ENCODE assay signal across 9 cellular contexts in the genomic region with DNA sequence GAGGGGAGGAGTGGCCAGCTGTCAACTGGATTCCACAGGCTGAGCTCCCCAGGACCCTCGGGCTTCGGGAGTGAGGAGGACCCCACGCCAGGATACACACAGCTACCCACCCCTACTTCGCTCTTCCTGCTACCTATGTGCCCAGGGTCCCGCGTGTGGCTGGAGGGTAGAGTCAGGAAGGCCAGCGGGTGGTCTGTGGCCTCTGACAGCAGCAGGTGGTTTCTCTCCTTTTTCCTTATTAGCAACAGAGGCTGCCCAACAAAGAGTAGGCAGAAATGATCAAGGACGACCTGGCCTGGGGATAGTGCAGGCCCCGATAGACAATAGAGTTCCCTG. TPM values are rescaled to one million over a fixed set of nuclear protein-coding genes. Genes with fewer than 3 reads are reported as not detected.
A peak's percentile ranks its signal among the peaks of the same experiment; 100 is the strongest.
DNase-seq lines count a peak whose midpoint lies in the region; ATAC-seq, FAIRE-seq and TF ChIP-seq lines count a peak whose summit lies in the region.
"Had no signal": no experiment of that assay in that cellular context is flagged by ENCODE, and none has a peak within 500 bp of the region (broad histone marks: within the 10 kb centered on the region; RNA-seq: fewer than 3 reads in every experiment).

No MANE protein-coding gene starts in this region.

- H3K4me3 ChIP-seq in HEK293 (ENCODE audit: low read depth, low read length) (no peak overlapping the region; the same call in 1 of the 2 replicates), iPS-11a (ENCODE audit: low read depth, low read length) (peak overlapping the region; percentile 63), spleen (peak overlapping the region in 7 of 8 donors; percentile 22 to 78 (median 55))

- TF ChIP-seq CTCF in HEK293 (tag by site-specific recombination; IDR thresholded peaks at IDR 0.05), result no peak
- no peak for TF ChIP-seq CTCF in activated B cell treated with CpG ODN at 0.5 μM for 24 hours (IDR thresholded peaks at IDR 0.05)
- no peak for TF ChIP-seq CTCF in spleen (IDR thresholded peaks at IDR 0.05 in 8 of 11, conservative IDR thresholded peaks at IDR 0.05 in 3 of 11)

- DNase-seq in activated B cell treated with CpG ODN at 0.5 μM for 24 hours (no peak), spleen (no peak), GM12891 (ENCODE audit: insufficient read length, low spot score) (no peak), NCI-H774 (lab: John Stamatoyannopoulos, UW) (no peak)

- POLR2A ChIA-PET in HEK293 (lab: Yijun Ruan, JAX), result no interaction called here
- POLR2A ChIA-PET in activated B cell treated with CpG ODN at 0.5 μM for 24 hours (lab: Charles Lee), result no interaction called here

- H3K27ac Mint-ChIP-seq in activated B cell treated with CpG ODN at 0.5 μM for 24 hours, result no peak overlapping the region
- H3K27ac Mint-ChIP-seq: activated naive CD4-positive, alpha-beta T cell treated with anti-CD3 and anti-CD28 coated beads, Interleukin-2, amount 50 U/mL, for 72 hours had no signal

- no peak for TF ChIP-seq POLR2A in spleen (IDR thresholded peaks at IDR 0.05)
- no peak for TF ChIP-seq POLR2A in GM12891 (IDR thresholded peaks at IDR 0.05; ENCODE audit: low read depth, low read length)

- H3K27ac ChIP-seq in HEK293 (ENCODE audit: extremely low read depth, low read depth, low read length) (peak overlapping the region; percentile 44; the same call in 1 of the 2 replicates), spleen (peak overlapping the region in 2 of 8 donors; percentile 25 to 80)
- H3K27ac ChIP-seq: left lung had no signal

- H3K36me3 ChIP-seq in HEK293 (ENCODE audit: control insufficient read depth in 2 of 2, insufficient read depth in 1 of 2, low read length in 2 of 2) (no peaks in the 10 kb centered on the region), spleen (no peaks in the 10 kb centered on the region)
- H3K36me3 ChIP-seq: left lung had no signal

- peaks cover 2 to 94% (median 58%) of the 10 kb centered on the region in 7 donors for H3K27me3 ChIP-seq in spleen (replicated peaks in 1 of 7)

- peak overlapping the region; percentile 70 for H3K4me3 Mint-ChIP-seq in activated B cell treated with CpG ODN at 0.5 μM for 24 hours

- WGBS in spleen, 5 donors, result 9 to 34% (median 14%) methylated on average over 4 to 9 of the region's 9 CpGs

- H3K4me1 Mint-ChIP-seq in activated B cell treated with CpG ODN at 0.5 μM for 24 hours, result peaks cover 26% of the 10 kb centered on the region

- H3K9me3 ChIP-seq in HEK293 (ENCODE audit: control insufficient read depth, insufficient read depth, low read depth, low read length) (no peaks in the 10 kb centered on the region), spleen (no peaks in the 10 kb centered on the region)
- H3K9me3 ChIP-seq: left lung had no signal

- no peaks in the 10 kb centered on the region for H3K36me3 Mint-ChIP-seq in activated B cell treated with CpG ODN at 0.5 μM for 24 hours (ENCODE audit: low read depth)

- intact Hi-C loops in activated B cell treated with CpG ODN at 0.5 μM for 24 hours (cut with micrococcal nuclease) (no loop called here), spleen (cut with DNase I; ENCODE audit: low total_unique reads) (no loop called here)

- FAIRE-seq in GM12891 (lab: Jason Lieb, UNC), result no peak

- ATAC-seq in activated B cell treated with CpG ODN at 0.5 μM for 24 hours (ENCODE audit: low read depth), result no peak
- ATAC-seq in HG02981 (IDR thresholded peaks at IDR 0.05; ENCODE audit: unreplicated experiment), result no peak
- ATAC-seq: activated naive CD4-positive, alpha-beta T cell treated with anti-CD3 and anti-CD28 coated beads, Interleukin-2, amount 50 U/mL, for 72 hours; left lung had no signal

- no peaks in the 10 kb centered on the region for H3K4me1 ChIP-seq in HEK293 (ENCODE audit: control insufficient read depth, insufficient read depth, low read length)
- peaks cover 9 to 47% (median 36%) of the 10 kb centered on the region in 6 donors for H3K4me1 ChIP-seq in spleen

- no peaks in the 10 kb centered on the region for H3K9me3 Mint-ChIP-seq in activated B cell treated with CpG ODN at 0.5 μM for 24 hours
- H3K9me3 Mint-ChIP-seq: activated naive CD4-positive, alpha-beta T cell treated with anti-CD3 and anti-CD28 coated beads, Interleukin-2, amount 50 U/mL, for 72 hours had no signal

- H3K27me3 Mint-ChIP-seq in activated B cell treated with CpG ODN at 0.5 μM for 24 hours, result peaks cover 59% of the 10 kb centered on the region

- CTCF ChIA-PET in HEK293 (lab: Yijun Ruan, JAX), result interaction anchor here (0.6 to 21.0 kb wide), 6 partner anchors 23 to 769 kb away, joined by 3 to 512 read pairs (median 4); no protein-coding TSS in a partner anchor
- CTCF ChIA-PET in activated B cell treated with CpG ODN at 0.5 μM for 24 hours (lab: Charles Lee), result interaction anchor here (1.2 to 9.6 kb wide), 2 partner anchors 466 to 473 kb away, joined by 6 to 187 read pairs; no protein-coding TSS in a partner anchor

TF ChIP-seq in HEK293, 187 proteins besides CTCF, POLR2A, EP300 and RAD21:
- TF ChIP-seq SCRT2 (tag by site-specific recombination; IDR thresholded peaks at IDR 0.05) (peak; percentile 69), ZIC2 (tag by site-specific recombination; IDR thresholded peaks at IDR 0.05) (peak; percentile 86; the same call in 1 of the 2 replicates), FEZF1 (tag by site-specific recombination; IDR thresholded peaks at IDR 0.05) (no peak), ZNF335 (tag by site-specific recombination; conservative IDR thresholded peaks at IDR 0.05) (peak; percentile 62)

TF ChIP-seq in GM12891, 5 proteins besides CTCF, POLR2A, EP300 and RAD21:
- TF ChIP-seq SPI1 (IDR thresholded peaks at IDR 0.05; ENCODE audit: low read depth, low read length) (no peak), TAF1 (IDR thresholded peaks at IDR 0.05; ENCODE audit: low read depth, low read length) (no peak), POU2F2 (IDR thresholded peaks at IDR 0.05; ENCODE audit: low read depth, low read length) (no peak), POLR2AphosphoS5 (IDR thresholded peaks at IDR 0.05; ENCODE audit: low read depth, low read length) (no peak), PAX5 (IDR thresholded peaks at IDR 0.05; ENCODE audit: insufficient read depth, low read length, severe bottlenecking) (no peak)

RNA-seq across cellular contexts. Expression of a gene that starts 1.1 kb away (rescaled TPM):
- 3.3 and 3.7 TPM in 2 replicates for total RNA-seq in activated B cell treated with CpG ODN at 0.5 μM for 24 hours
- total RNA-seq in spleen, result 100 to 1,000 TPM in 2 of 7 donors, 10 to 100 TPM in 5; 39.6 to 114 (median 63.6) TPM
- 10 to 100 TPM in 1 of 3 donors, 1 to 10 TPM in 2; 9.3 to 21.7 (median 10.0) TPM for polyA plus RNA-seq in spleen
- 0.42 TPM for polyA plus RNA-seq in GM12891 (2012; ENCODE audit: low read depth, missing spikeins)
- total RNA-seq: activated naive CD4-positive, alpha-beta T cell treated with anti-CD3 and anti-CD28 coated beads, Interleukin-2, amount 50 U/mL, for 72 hours had no signal
